Comparison of ENCODE assay signal across 8 cellular contexts in genomic region chr10:7484456-7485266, GRCh38.
DNase-seq lines count a peak whose midpoint lies in the region; ATAC-seq and TF ChIP-seq lines count a peak whose summit lies in the region.

No MANE protein-coding gene starts in this region.

- TF ChIP-seq RAD21 in SK-N-SH (IDR thresholded peaks at IDR 0.05; ENCODE audit: low read length) = no peak

- no peaks in the 10 kb centered on the region for H3F3A ChIP-seq in SK-N-SH (replicated peaks; ENCODE audit: insufficient read depth)

- H3K4me3 Mint-ChIP-seq in WTC11 (no peak overlapping the region), immature natural killer cell (peak overlapping the region; percentile 71 to 87 (median 80))

- H3K27ac ChIP-seq in SK-N-SH (ENCODE audit: low read depth in 2 of 2, low read length in 1 of 2) (no peak overlapping the region), thoracic aorta (no peak overlapping the region)

- H3K36me3 Mint-ChIP-seq in WTC11 = no peaks in the 10 kb centered on the region
- peaks cover 0 to 4% (median 4%) of the 10 kb centered on the region in 3 donors for H3K36me3 Mint-ChIP-seq in immature natural killer cell

- H3K4me1 Mint-ChIP-seq in WTC11 = peaks cover 45% of the 10 kb centered on the region
- H3K4me1 Mint-ChIP-seq in immature natural killer cell = peaks cover 76 to 95% of the 10 kb centered on the region in 2 donors

- DNase-seq in SK-N-SH = peak; percentile 47
- DNase-seq in WTC11 (ENCODE audit: low spot score) = no peak
- peak; percentile 74 to 83 (median 83) for DNase-seq in immature natural killer cell
- DNase-seq in thoracic aorta (ENCODE audit: low spot score) = no peak
- DNase-seq in NCI-H1092 treated with DMSO at 0.1 percent for 48 hours (lab: John Stamatoyannopoulos, UW) = no peak
- no peak for DNase-seq in NCI-H2107 treated with DMSO at 0.1 percent for 48 hours (lab: John Stamatoyannopoulos, UW; ENCODE audit: unreplicated experiment)

- 50% methylated on average over 13 of the region's 13 CpGs for WGBS in SK-N-SH (ENCODE audit: low lambda C conversion rate)

- H3K36me3 ChIP-seq in SK-N-SH (replicated peaks in 1 of 2; ENCODE audit: control insufficient read depth in 1 of 2, insufficient read depth in 2 of 2, low read length in 1 of 2) (no peaks in the 10 kb centered on the region), thoracic aorta (no peaks in the 10 kb centered on the region)

- no peak overlapping the region for H3K27ac Mint-ChIP-seq in WTC11
- H3K27ac Mint-ChIP-seq in immature natural killer cell = peak overlapping the region; percentile 87 to 100 (median 99)

- no peak for ATAC-seq in SK-N-SH treated with all-trans-retinoic acid at 6 μM for 48 hours
- ATAC-seq in HG03103 (IDR thresholded peaks at IDR 0.05; ENCODE audit: low read depth, unreplicated experiment) = peak; percentile 75
- peak; percentile 55 for ATAC-seq in WTC11
- ATAC-seq in thoracic aorta (ENCODE audit: insufficient number of reproducible peaks, low FRiP score, low read depth) = no peak

- H3K9me2 ChIP-seq in SK-N-SH = no peaks in the 10 kb centered on the region

- H3K27me3 Mint-ChIP-seq in WTC11 (ENCODE audit: low read depth) (no peaks in the 10 kb centered on the region), immature natural killer cell (ENCODE audit: low read depth in 3 of 3) (peaks cover 0 to 20% (median 12%) of the 10 kb centered on the region in 3 donors)

- H3K4me1 ChIP-seq in SK-N-SH (ENCODE audit: control insufficient read depth in 1 of 2, insufficient read depth in 2 of 2, low read depth in 1 of 2, low read length in 1 of 2) (peaks cover 0 to 5% of the 10 kb centered on the region in 2 experiments; a peak in 1 of 4 replicates), thoracic aorta (ENCODE audit: control insufficient read depth in 1 of 2, low read depth in 2 of 2) (no peaks in the 10 kb centered on the region)

- CTCF ChIA-PET in SK-N-SH (lab: Yijun Ruan, JAX) = interaction anchor here (0.8 to 1.0 kb wide), 2 partner anchors 24 to 41 kb away, joined by 3 read pairs; no protein-coding TSS in a partner anchor
- CTCF ChIA-PET in WTC11 (lab: Charles Lee) = interaction anchor here (1.2 kb wide), 1 partner anchor 10 kb away, joined by 3 read pairs; no protein-coding TSS in a partner anchor

- TF ChIP-seq CTCF in SK-N-SH (IDR thresholded peaks at IDR 0.05) (no peak), WTC11 (IDR thresholded peaks at IDR 0.05) (no peak), thoracic aorta (IDR thresholded peaks at IDR 0.05) (no peak)

- H2AFZ ChIP-seq in SK-N-SH (ENCODE audit: low read depth) = no peak overlapping the region

- H3K4me3 ChIP-seq in SK-N-SH (ENCODE audit: low read depth in 2 of 2, low read length in 1 of 2) = no peak overlapping the region
- peak overlapping the region; percentile 23 for H3K4me3 ChIP-seq in thoracic aorta

- no peaks in the 10 kb centered on the region for H4K20me1 ChIP-seq in SK-N-SH (ENCODE audit: insufficient read depth)

- H3K9me3 ChIP-seq in SK-N-SH (no peaks in the 10 kb centered on the region), thoracic aorta (no peaks in the 10 kb centered on the region)

- H3K9me3 Mint-ChIP-seq in WTC11 (no peaks in the 10 kb centered on the region), immature natural killer cell (no peaks in the 10 kb centered on the region)

- TF ChIP-seq EP300 in SK-N-SH (IDR thresholded peaks at IDR 0.05; ENCODE audit: borderline replicate concordance in 1 of 2, low read depth in 1 of 2, low read length in 1 of 2) = no peak

- H3K9ac ChIP-seq in SK-N-SH = no peak overlapping the region

- H3K27me3 ChIP-seq in SK-N-SH (ENCODE audit: insufficient read depth) (no peaks in the 10 kb centered on the region), thoracic aorta (replicated peaks; ENCODE audit: insufficient read depth) (no peaks in the 10 kb centered on the region)

- POLR2A ChIA-PET in SK-N-SH (lab: Yijun Ruan, JAX) = no interaction called here
- POLR2A ChIA-PET in WTC11 (lab: Charles Lee) = no interaction called here

- 0 out of 2 replicates have a peak overlapping the region, but pooled peaks have one; percentile 47 for H3K4me2 ChIP-seq in SK-N-SH

- no peaks in the 10 kb centered on the region for H3K79me2 ChIP-seq in SK-N-SH (ENCODE audit: insufficient read depth)

TF ChIP-seq in SK-N-SH, 30 proteins besides CTCF, POLR2A, EP300 and RAD21 (continues in another document):
- TF ChIP-seq GABPA (IDR thresholded peaks at IDR 0.05; ENCODE audit: low read depth) = no peak
- TF ChIP-seq FOSL2 (IDR thresholded peaks at IDR 0.05; ENCODE audit: borderline replicate concordance, low read depth) = no peak
- TF ChIP-seq MAX (IDR thresholded peaks at IDR 0.05; ENCODE audit: low read depth) = no peak

TF ChIP-seq in SK-N-SH treated with all-trans-retinoic acid at 6 μM for 48 hours, 23 proteins besides CTCF, POLR2A, EP300 and RAD21:
- TF ChIP-seq TCF4 (CRISPR knock-in tag; IDR thresholded peaks at IDR 0.05; ENCODE audit: borderline replicate concordance) (no peak), RARB (CRISPR knock-in tag; IDR thresholded peaks at IDR 0.05) (no peak), OSR1 (CRISPR knock-in tag; IDR thresholded peaks at IDR 0.05) (no peak), ARNTL (CRISPR knock-in tag; IDR thresholded peaks at IDR 0.05; ENCODE audit: borderline replicate concordance, low read depth) (no peak), CSDC2 (CRISPR knock-in tag; IDR thresholded peaks at IDR 0.05) (no peak), TOX (CRISPR knock-in tag; IDR thresholded peaks at IDR 0.05; ENCODE audit: borderline replicate concordance) (no peak), BACH2 (CRISPR knock-in tag; IDR thresholded peaks at IDR 0.05; ENCODE audit: borderline replicate concordance) (no peak), ISL1 (CRISPR knock-in tag; IDR thresholded peaks at IDR 0.05) (no peak), GLIS3 (CRISPR knock-in tag; IDR thresholded peaks at IDR 0.05) (no peak), TSHZ2 (CRISPR knock-in tag; IDR thresholded peaks at IDR 0.05) (no peak), PPARA (CRISPR knock-in tag; IDR thresholded peaks at IDR 0.05; ENCODE audit: borderline replicate concordance) (no peak)

TF ChIP-seq in WTC11, 78 proteins besides CTCF, POLR2A, EP300 and RAD21 (continues in another document):
- TF ChIP-seq ATF1 (CRISPR knock-in tag; IDR thresholded peaks at IDR 0.05) (no peak), PRDM15 (CRISPR knock-in tag; IDR thresholded peaks at IDR 0.05) (no peak), TEAD4 (CRISPR knock-in tag; IDR thresholded peaks at IDR 0.05) (no peak), E2F5 (CRISPR knock-in tag; IDR thresholded peaks at IDR 0.05) (no peak)
- TF ChIP-seq, protein P1, sequence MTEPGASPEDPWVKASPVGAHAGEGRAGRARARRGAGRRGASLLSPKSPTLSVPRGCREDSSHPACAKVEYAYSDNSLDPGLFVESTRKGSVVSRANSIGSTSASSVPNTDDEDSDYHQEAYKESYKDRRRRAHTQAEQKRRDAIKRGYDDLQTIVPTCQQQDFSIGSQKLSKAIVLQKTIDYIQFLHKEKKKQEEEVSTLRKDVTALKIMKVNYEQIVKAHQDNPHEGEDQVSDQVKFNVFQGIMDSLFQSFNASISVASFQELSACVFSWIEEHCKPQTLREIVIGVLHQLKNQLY (CRISPR knock-in tag; IDR thresholded peaks at IDR 0.05) = no peak
- TF ChIP-seq, protein P2, sequence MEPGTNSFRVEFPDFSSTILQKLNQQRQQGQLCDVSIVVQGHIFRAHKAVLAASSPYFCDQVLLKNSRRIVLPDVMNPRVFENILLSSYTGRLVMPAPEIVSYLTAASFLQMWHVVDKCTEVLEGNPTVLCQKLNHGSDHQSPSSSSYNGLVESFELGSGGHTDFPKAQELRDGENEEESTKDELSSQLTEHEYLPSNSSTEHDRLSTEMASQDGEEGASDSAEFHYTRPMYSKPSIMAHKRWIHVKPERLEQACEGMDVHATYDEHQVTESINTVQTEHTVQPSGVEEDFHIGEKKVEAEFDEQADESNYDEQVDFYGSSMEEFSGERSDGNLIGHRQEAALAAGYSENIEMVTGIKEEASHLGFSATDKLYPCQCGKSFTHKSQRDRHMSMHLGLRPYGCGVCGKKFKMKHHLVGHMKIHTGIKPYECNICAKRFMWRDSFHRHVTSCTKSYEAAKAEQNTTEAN (CRISPR knock-in tag; IDR thresholded peaks at IDR 0.05) = no peak

Comparison
In these comparisons a context has a peak if more than half of its experiments do, and no peak if none do; other contexts are left out.
1. DNase-seq: peak in SK-N-SH (single experiment) and immature natural killer cell (3 of 3); none in WTC11 (single experiment), thoracic aorta (single experiment), NCI-H1092 treated with DMSO at 0.1 percent for 48 hours (single experiment) and NCI-H2107 treated with DMSO at 0.1 percent for 48 hours (single experiment).
2. ATAC-seq: peak in HG03103 (single experiment) and WTC11 (single experiment); none in SK-N-SH treated with all-trans-retinoic acid at 6 μM for 48 hours (single experiment) and thoracic aorta (single experiment).